8 cellular contexts compared by ENCODE assay signal in the genomic region with DNA sequence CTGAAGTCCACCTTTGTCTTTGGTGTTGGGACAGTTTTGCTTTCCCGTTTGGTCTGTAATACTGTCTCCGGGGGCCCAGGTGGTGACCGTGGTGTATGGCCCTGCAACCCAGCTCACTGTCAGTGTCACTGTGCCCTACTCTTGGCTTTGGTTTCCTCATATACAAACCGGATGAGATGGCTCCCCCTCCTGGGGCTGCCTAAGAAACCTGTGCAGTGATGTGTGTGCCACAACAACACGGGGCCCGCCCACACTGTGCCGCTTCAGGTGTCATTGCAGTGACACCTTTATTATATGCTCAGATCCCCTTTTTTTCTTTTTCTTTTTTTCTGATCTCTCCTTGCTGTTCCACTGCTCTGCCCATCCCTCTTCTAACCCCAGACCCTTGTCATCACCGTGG.
A peak's percentile ranks its signal among the peaks of the same experiment; 100 is the strongest.
DNase-seq lines count a peak whose midpoint lies in the region; ATAC-seq and TF ChIP-seq lines count a peak whose summit lies in the region.

No MANE protein-coding gene starts in this region.

- H3K4me1 Mint-ChIP-seq in HFFc6 (ENCODE audit: low read depth), result peaks cover 19% of the 10 kb centered on the region
- H3K4me1 Mint-ChIP-seq in endothelial cell (ENCODE audit: unreplicated experiment), result peaks cover 5% of the 10 kb centered on the region

- no peak overlapping the region for H3K23ac ChIP-seq in mesendoderm (ENCODE audit: low read length)

- no peaks in the 10 kb centered on the region for H3K9me3 ChIP-seq in Peyer's patch
- H3K9me3 ChIP-seq in suprapubic skin, result no peaks in the 10 kb centered on the region

- H3K4me3 ChIP-seq in Peyer's patch (no peak overlapping the region), mesendoderm (ENCODE audit: low read length) (no peak overlapping the region), suprapubic skin (no peak overlapping the region)

- H3K9me3 Mint-ChIP-seq in HFFc6 (no peaks in the 10 kb centered on the region), endothelial cell (ENCODE audit: unreplicated experiment) (no peaks in the 10 kb centered on the region)

- peaks cover 0 to 8% (median 0%) of the 10 kb centered on the region in 3 donors for H3K36me3 ChIP-seq in Peyer's patch
- no peaks in the 10 kb centered on the region for H3K36me3 ChIP-seq in mesendoderm (ENCODE audit: control insufficient read depth, insufficient read depth, low read length)
- H3K36me3 ChIP-seq in suprapubic skin, result peaks cover 24% of the 10 kb centered on the region

- peak; percentile 99 for ATAC-seq in GM18511 (IDR thresholded peaks at IDR 0.05; ENCODE audit: unreplicated experiment)

- WGBS in mesendoderm (ENCODE audit: extremely low coverage, insufficient coverage, low lambda C conversion rate), result no CpG with 5 or more reads among the region's 8 CpGs
- 90% methylated on average over 8 of the region's 8 CpGs for WGBS in suprapubic skin

- no peak overlapping the region for H4K8ac ChIP-seq in mesendoderm (ENCODE audit: low read depth, low read length)

- H3K4me3 Mint-ChIP-seq in HFFc6, result no peak overlapping the region
- no peak overlapping the region for H3K4me3 Mint-ChIP-seq in endothelial cell (ENCODE audit: unreplicated experiment)

- H3K27me3 Mint-ChIP-seq in HFFc6 (ENCODE audit: insufficient read depth) (no peaks in the 10 kb centered on the region), endothelial cell (ENCODE audit: unreplicated experiment) (peaks cover 9% of the 10 kb centered on the region)

- H3K79me1 ChIP-seq in mesendoderm (ENCODE audit: low read length), result no peaks in the 10 kb centered on the region

- no peak overlapping the region for H2BK120ac ChIP-seq in mesendoderm (ENCODE audit: low read depth, low read length)

- H3K27ac ChIP-seq in Peyer's patch (no peak overlapping the region), mesendoderm (ENCODE audit: low read depth, low read length) (no peak overlapping the region), suprapubic skin (no peak overlapping the region)

- no peak overlapping the region for H2BK15ac ChIP-seq in mesendoderm (replicated peaks; ENCODE audit: low read depth)

- no peak overlapping the region for H3K4me2 ChIP-seq in mesendoderm (ENCODE audit: low read length)

- H3K27ac Mint-ChIP-seq in HFFc6 (no peak overlapping the region), endothelial cell (ENCODE audit: unreplicated experiment) (no peak overlapping the region)

- H4K5ac ChIP-seq in mesendoderm (ENCODE audit: low read length), result no peak overlapping the region

- no peak overlapping the region for H3K9ac ChIP-seq in mesendoderm (ENCODE audit: low read length)

- H3K4me1 ChIP-seq in Peyer's patch, result no peaks in the 10 kb centered on the region
- H3K4me1 ChIP-seq in mesendoderm (ENCODE audit: control insufficient read depth, low read depth, low read length), result peaks cover 13% of the 10 kb centered on the region
- no peaks in the 10 kb centered on the region for H3K4me1 ChIP-seq in suprapubic skin

- H3K36me3 Mint-ChIP-seq in HFFc6 (ENCODE audit: low read depth), result no peaks in the 10 kb centered on the region
- peaks cover 68% of the 10 kb centered on the region for H3K36me3 Mint-ChIP-seq in endothelial cell (ENCODE audit: low read depth, unreplicated experiment)

- H3K27me3 ChIP-seq in Peyer's patch (no peaks in the 10 kb centered on the region), mesendoderm (ENCODE audit: insufficient read depth, low read length, poor library complexity) (no peaks in the 10 kb centered on the region), suprapubic skin (no peaks in the 10 kb centered on the region)

- H3K56ac ChIP-seq in mesendoderm (ENCODE audit: low read length), result no peak overlapping the region

- no peak overlapping the region for H2BK5ac ChIP-seq in mesendoderm (ENCODE audit: low read length)

- no peak overlapping the region for H3K4ac ChIP-seq in mesendoderm (ENCODE audit: low read depth, low read length)

- TF ChIP-seq CTCF in HFFc6 (IDR thresholded peaks at IDR 0.05), result 0 out of 2 replicates have a peak, but pooled peaks have one; percentile 10
- peak in 3 of 6 experiments; percentile 15 to 17 (median 17) for TF ChIP-seq CTCF in Peyer's patch (IDR thresholded peaks at IDR 0.05)
- no peak for TF ChIP-seq CTCF in endothelial cell (IDR thresholded peaks at IDR 0.05; ENCODE audit: unreplicated experiment)
- TF ChIP-seq CTCF in suprapubic skin (IDR thresholded peaks at IDR 0.05), result no peak

- TF ChIP-seq POLR2A in Peyer's patch (IDR thresholded peaks at IDR 0.05) (no peak), suprapubic skin (IDR thresholded peaks at IDR 0.05) (no peak)

- DNase-seq in HFFc6, result no peak
- DNase-seq in Peyer's patch, result peak in 2 of 3 donors; percentile 82 to 85
- DNase-seq in mesendoderm, result peak; percentile 27
- no peak for DNase-seq in GDM1 (lab: John Stamatoyannopoulos, UW)
- DNase-seq in midbrain (lab: John Stamatoyannopoulos, UW), result no peak
- DNase-seq in endothelial cell (ENCODE audit: low spot score), result no peak
- no peak for DNase-seq in suprapubic skin (ENCODE audit: low spot score in 2 of 2)

- no peaks in the 10 kb centered on the region for H3K79me2 ChIP-seq in mesendoderm (ENCODE audit: control insufficient read depth, insufficient read depth, low read length)

- H2AK5ac ChIP-seq in mesendoderm (ENCODE audit: low read length), result no peak overlapping the region

- no peak overlapping the region for H3K18ac ChIP-seq in mesendoderm (ENCODE audit: low read length)

- TF ChIP-seq EP300 in suprapubic skin (IDR thresholded peaks at IDR 0.05), result no peak

Comparison
In these comparisons a context has a peak if more than half of its experiments do, and no peak if none do; other contexts are left out.
1. DNase-seq: peak in Peyer's patch (2 of 3) and mesendoderm (single experiment); none in HFFc6 (single experiment), GDM1 (single experiment), midbrain (single experiment), endothelial cell (single experiment) and suprapubic skin (0 of 2).